Comparison of ENCODE assay signal across 24 cellular contexts in genomic region chr10:13724484-13724883, GRCh38.
DNase-seq lines count a peak whose midpoint lies in the region; ATAC-seq and TF ChIP-seq lines count a peak whose summit lies in the region.
"Had no signal": no experiment of that assay in that cellular context is flagged by ENCODE, and none has a peak within 500 bp of the region (broad histone marks: within the 10 kb centered on the region; RNA-seq: fewer than 3 reads in every experiment).

No MANE protein-coding gene starts in this region.

- TF ChIP-seq POLR2A in IMR-90 (IDR thresholded peaks at IDR 0.05; ENCODE audit: low read depth, low read length) (no peak), gastroesophageal sphincter (IDR thresholded peaks at IDR 0.05) (no peak)

- intact Hi-C loops in IMR-90 (cut with micrococcal nuclease) = no loop called here

- H3K9me1 ChIP-seq in IMR-90 (ENCODE audit: insufficient read depth, low read length) = peaks cover 10% of the 10 kb centered on the region

- H3K4ac ChIP-seq in IMR-90 (ENCODE audit: low read depth, low read length) (0 out of 2 replicates have a peak overlapping the region, but pooled peaks have one; percentile 9), trophoblast cell (ENCODE audit: low read depth, low read length) (no peak overlapping the region)

- H3K27me3 ChIP-seq in IMR-90 (ENCODE audit: control insufficient read depth, insufficient read depth, low read length) (no peaks in the 10 kb centered on the region), gastroesophageal sphincter (no peaks in the 10 kb centered on the region), trophoblast cell (ENCODE audit: insufficient read depth, low read length) (no peaks in the 10 kb centered on the region), HAP-1 (ENCODE audit: low read depth) (no peaks in the 10 kb centered on the region)
- H3K27me3 ChIP-seq: brain microvascular endothelial cell, transverse colon had no signal

- WGBS in IMR-90 (ENCODE audit: extremely low coverage in 2 of 2, insufficient read length in 1 of 2), 2 experiments = 97% methylated on average over 3 of the region's 10 CpGs; no CpG with 5 or more reads in 1 of the 2 experiments
- WGBS in gastroesophageal sphincter (ENCODE audit: low coverage in 1 of 2), 2 donors = 52 to 73% methylated on average over 3 to 5 of the region's 10 CpGs
- no CpG with 5 or more reads among the region's 10 CpGs for WGBS in trophoblast cell (ENCODE audit: extremely low coverage, insufficient coverage, insufficient read length)

- H3K36me3 ChIP-seq in IMR-90 (ENCODE audit: control insufficient read depth, insufficient read depth, low read length) (peaks cover 1% of the 10 kb centered on the region; the same call in 1 of the 2 replicates), gastroesophageal sphincter (peaks cover 0 to 32% of the 10 kb centered on the region in 2 donors), trophoblast cell (ENCODE audit: control insufficient read depth in 1 of 2, insufficient read depth in 2 of 2, low read length in 2 of 2) (peaks cover 0 to 2% of the 10 kb centered on the region in 2 experiments), HAP-1 (replicated peaks) (no peaks in the 10 kb centered on the region)
- H3K36me3 ChIP-seq: prostate gland, transverse colon had no signal

- no peak overlapping the region for H4K5ac ChIP-seq in IMR-90 (ENCODE audit: low read depth, low read length)

- H3K9me3 ChIP-seq in IMR-90 (ENCODE audit: control insufficient read depth, insufficient read depth, low read length) (no peaks in the 10 kb centered on the region), gastroesophageal sphincter (no peaks in the 10 kb centered on the region), trophoblast cell (ENCODE audit: insufficient read depth, low read depth, low read length) (no peaks in the 10 kb centered on the region), HAP-1 (no peaks in the 10 kb centered on the region)
- H3K9me3 ChIP-seq: prostate gland, transverse colon had no signal

- TF ChIP-seq CTCF in AG09319 (IDR thresholded peaks at IDR 0.05; ENCODE audit: low read depth, low read length) (no peak), IMR-90 (conservative IDR thresholded peaks at IDR 0.05; ENCODE audit: low read depth, low read length) (no peak), gastroesophageal sphincter (IDR thresholded peaks at IDR 0.05) (no peak)

- TF ChIP-seq EP300 in gastroesophageal sphincter (IDR thresholded peaks at IDR 0.05) = no peak

- H3K4me2 ChIP-seq in IMR-90 (ENCODE audit: low read depth, low read length) (no peak overlapping the region), trophoblast cell (ENCODE audit: low read length) (no peak overlapping the region)

- TF ChIP-seq RAD21 in IMR-90 (IDR thresholded peaks at IDR 0.05; ENCODE audit: low read length) = no peak

- DNase-seq in AG09319 (ENCODE audit: extremely low read depth, low read depth) = peak; percentile 90
- peak; percentile 92 for DNase-seq in IMR-90
- no peak for DNase-seq in trophoblast cell
- DNase-seq in retina = no peak
- no peak for DNase-seq in activated CD4-positive, alpha-beta T cell treated with anti-CD3 and anti-CD28 coated beads, Interleukin-2, amount 10 ng/mL, durations not matched to agents 7 days and 5 days
- no peak for DNase-seq in HAP-1 (ENCODE audit: low spot score in 2 of 2)
- DNase-seq: activated CD4-positive, alpha-beta memory T cell treated with anti-CD3 and anti-CD28 coated beads, Interleukin-2, amount 10 ng/mL, durations not matched to agents 7 days and 5 days; activated naive CD8-positive, alpha-beta T cell treated with anti-CD3 and anti-CD28 coated beads, Interleukin-2, amount 10 ng/mL, durations not matched to agents 7 days and 5 days; activated T-cell treated with anti-CD3 and anti-CD28 coated beads, Interleukin-2, amount 50 U/mL, for 48 hours; brain microvascular endothelial cell; COR-L47; Karpas-422; NCI-H1092; NCI-H2029 treated with DMSO at 0.1 percent for 48 hours; NCI-H446 treated with DMSO at 0.1 percent for 48 hours; nephron progenitor cell; stimulated activated naive CD4-positive, alpha-beta T cell; transverse colon had no signal

- H3K27ac ChIP-seq in IMR-90 (ENCODE audit: insufficient read depth, low read length) (peak overlapping the region; percentile 10; the same call in 1 of the 2 replicates), gastroesophageal sphincter (no peak overlapping the region), trophoblast cell (ENCODE audit: low read depth, low read length) (no peak overlapping the region)
- H3K27ac ChIP-seq: brain microvascular endothelial cell, epithelial cell of prostate, prostate gland, transverse colon had no signal

- peak overlapping the region; percentile 57 for H2BK12ac ChIP-seq in trophoblast cell (ENCODE audit: low read length)

- H3K4me1 Mint-ChIP-seq in activated CD4-positive, alpha-beta T cell treated with anti-CD3 and anti-CD28 coated beads, Interleukin-2, amount 10 ng/mL, durations not matched to agents 7 days and 5 days = peaks cover 3% of the 10 kb centered on the region
- H3K4me1 Mint-ChIP-seq: activated CD4-positive, alpha-beta memory T cell treated with anti-CD3 and anti-CD28 coated beads, Interleukin-2, amount 10 ng/mL, durations not matched to agents 7 days and 5 days; memory B cell had no signal

- H2AK5ac ChIP-seq in IMR-90 (ENCODE audit: low read depth, low read length) = no peak overlapping the region
- H2AK5ac ChIP-seq in trophoblast cell (ENCODE audit: low read length) = peak overlapping the region; percentile 9

- dilution Hi-C loops in IMR-90 (cut with HindIII; ENCODE audit: low sequenced_read_pairs, unreplicated experiment) = no loop called here

- no peak overlapping the region for H4K12ac ChIP-seq in trophoblast cell (ENCODE audit: low read depth, low read length)

- H3K4me1 ChIP-seq in IMR-90 (ENCODE audit: control insufficient read depth, insufficient read depth, low read length) = peaks cover 3% of the 10 kb centered on the region
- H3K4me1 ChIP-seq in gastroesophageal sphincter = peaks cover 0 to 8% (median 0%) of the 10 kb centered on the region in 3 donors
- peaks cover 4 to 11% of the 10 kb centered on the region in 2 experiments for H3K4me1 ChIP-seq in trophoblast cell (ENCODE audit: control insufficient read depth in 1 of 2, insufficient read depth in 2 of 2, low read length in 2 of 2)
- no peaks in the 10 kb centered on the region for H3K4me1 ChIP-seq in HAP-1

- ATAC-seq in IMR-90 (ENCODE audit: low read depth) (peak; percentile 79), gastroesophageal sphincter (peak; percentile 28), GM19351 (IDR thresholded peaks at IDR 0.05; ENCODE audit: unreplicated experiment) (no peak)

- H3K27ac Mint-ChIP-seq in activated CD4-positive, alpha-beta T cell treated with anti-CD3 and anti-CD28 coated beads, Interleukin-2, amount 10 ng/mL, durations not matched to agents 7 days and 5 days = no peak overlapping the region
- H3K27ac Mint-ChIP-seq: activated CD4-positive, alpha-beta memory T cell treated with anti-CD3 and anti-CD28 coated beads, Interleukin-2, amount 10 ng/mL, durations not matched to agents 7 days and 5 days; activated naive CD8-positive, alpha-beta T cell treated with anti-CD3 and anti-CD28 coated beads, Interleukin-2, amount 10 ng/mL, durations not matched to agents 7 days and 5 days; dendritic cell treated with granulocyte-macrophage colony-stimulating factor and Interleukin-4, amounts not matched to agents 40 ng/mL and 50 ng/mL, for 4 days; memory B cell had no signal

- no peaks in the 10 kb centered on the region for H4K20me1 ChIP-seq in IMR-90 (ENCODE audit: insufficient read depth, low read length)

- H3K18ac ChIP-seq in IMR-90 (ENCODE audit: low read depth, low read length) = 0 out of 2 replicates have a peak overlapping the region, but pooled peaks have one; percentile 1
- no peak overlapping the region for H3K18ac ChIP-seq in trophoblast cell (ENCODE audit: low read length)

- H3K56ac ChIP-seq in IMR-90 (ENCODE audit: extremely low read depth, insufficient read depth, low read length) = no peak overlapping the region

- no peaks in the 10 kb centered on the region for H3K36me3 Mint-ChIP-seq in activated CD4-positive, alpha-beta T cell treated with anti-CD3 and anti-CD28 coated beads, Interleukin-2, amount 10 ng/mL, durations not matched to agents 7 days and 5 days (ENCODE audit: low read depth)
- H3K36me3 Mint-ChIP-seq: activated naive CD8-positive, alpha-beta T cell treated with anti-CD3 and anti-CD28 coated beads, Interleukin-2, amount 10 ng/mL, durations not matched to agents 7 days and 5 days; memory B cell had no signal

- H3K79me2 ChIP-seq in trophoblast cell (ENCODE audit: control insufficient read depth, insufficient read depth, low read length, poor library complexity) = no peaks in the 10 kb centered on the region

- H4K91ac ChIP-seq in IMR-90 (ENCODE audit: insufficient read depth, low read depth, low read length) (no peak overlapping the region), trophoblast cell (ENCODE audit: low read depth, low read length) (no peak overlapping the region)

- H4K8ac ChIP-seq in IMR-90 (ENCODE audit: low read depth in 2 of 2, low read length in 2 of 2) = no peak overlapping the region
- H4K8ac ChIP-seq in trophoblast cell (ENCODE audit: low read depth, low read length) = no peak overlapping the region

- H3K9ac ChIP-seq in IMR-90 (ENCODE audit: low read depth, low read length) (no peak overlapping the region), trophoblast cell (ENCODE audit: low read length) (no peak overlapping the region)

- H3K14ac ChIP-seq in IMR-90 (replicated peaks; ENCODE audit: low read depth, low read length) (no peak overlapping the region), trophoblast cell (ENCODE audit: low read length) (no peak overlapping the region)

- H2BK120ac ChIP-seq in IMR-90 (ENCODE audit: low read depth, low read length) (no peak overlapping the region), trophoblast cell (ENCODE audit: insufficient read depth, low read length, poor library complexity) (no peak overlapping the region)

- in situ Hi-C loops in IMR-90 (cut with MboI; ENCODE audit: low sequenced_read_pairs) = no loop called here
- in situ Hi-C loops in HAP-1 (cut with MboI; ENCODE audit: low sequenced_read_pairs) = no loop called here

- H3K23ac ChIP-seq in IMR-90 (ENCODE audit: low read depth, low read length) (no peak overlapping the region), trophoblast cell (ENCODE audit: low read length) (no peak overlapping the region)

- no peaks in the 10 kb centered on the region for H3K27me3 Mint-ChIP-seq in activated CD4-positive, alpha-beta T cell treated with anti-CD3 and anti-CD28 coated beads, Interleukin-2, amount 10 ng/mL, durations not matched to agents 7 days and 5 days
- H3K27me3 Mint-ChIP-seq: activated naive CD8-positive, alpha-beta T cell treated with anti-CD3 and anti-CD28 coated beads, Interleukin-2, amount 10 ng/mL, durations not matched to agents 7 days and 5 days had no signal

- H2AK9ac ChIP-seq in IMR-90 (replicated peaks; ENCODE audit: low read depth, low read length, poor library complexity) = no peak overlapping the region

- H3K79me1 ChIP-seq in IMR-90 (ENCODE audit: low read depth in 1 of 2, low read length in 2 of 2) (peaks cover 0 to 6% of the 10 kb centered on the region in 2 experiments; a peak in 2 of 4 replicates), trophoblast cell (ENCODE audit: low read length) (peaks cover 13% of the 10 kb centered on the region)

- no peak overlapping the region for H2BK15ac ChIP-seq in IMR-90 (ENCODE audit: low read depth, low read length)

- H3K4me3 Mint-ChIP-seq in activated CD4-positive, alpha-beta T cell treated with anti-CD3 and anti-CD28 coated beads, Interleukin-2, amount 10 ng/mL, durations not matched to agents 7 days and 5 days = no peak overlapping the region
- H3K4me3 Mint-ChIP-seq: activated CD4-positive, alpha-beta memory T cell treated with anti-CD3 and anti-CD28 coated beads, Interleukin-2, amount 10 ng/mL, durations not matched to agents 7 days and 5 days; activated naive CD8-positive, alpha-beta T cell treated with anti-CD3 and anti-CD28 coated beads, Interleukin-2, amount 10 ng/mL, durations not matched to agents 7 days and 5 days; dendritic cell treated with granulocyte-macrophage colony-stimulating factor and Interleukin-4, amounts not matched to agents 40 ng/mL and 50 ng/mL, for 4 days; memory B cell; nephron progenitor cell had no signal

- H3K4me3 ChIP-seq in IMR-90 (ENCODE audit: insufficient read depth, low read depth, low read length) (no peak overlapping the region), gastroesophageal sphincter (no peak overlapping the region), trophoblast cell (ENCODE audit: low read depth, low read length) (no peak overlapping the region), HAP-1 (no peak overlapping the region)
- H3K4me3 ChIP-seq: prostate gland, transverse colon had no signal

- BruUV-seq in IMR-90 (replicated peaks; lab: Mats Ljungman, UMichigan) = no TSS peak

- H3K9me3 Mint-ChIP-seq in activated CD4-positive, alpha-beta T cell treated with anti-CD3 and anti-CD28 coated beads, Interleukin-2, amount 10 ng/mL, durations not matched to agents 7 days and 5 days = peaks cover 4% of the 10 kb centered on the region
- H3K9me3 Mint-ChIP-seq: activated CD4-positive, alpha-beta memory T cell treated with anti-CD3 and anti-CD28 coated beads, Interleukin-2, amount 10 ng/mL, durations not matched to agents 7 days and 5 days; activated naive CD8-positive, alpha-beta T cell treated with anti-CD3 and anti-CD28 coated beads, Interleukin-2, amount 10 ng/mL, durations not matched to agents 7 days and 5 days; dendritic cell treated with granulocyte-macrophage colony-stimulating factor and Interleukin-4, amounts not matched to agents 40 ng/mL and 50 ng/mL, for 4 days; nephron progenitor cell had no signal

- CTCF ChIA-PET in IMR-90 (lab: Yijun Ruan, JAX) = no interaction called here
- CTCF ChIA-PET in activated CD4-positive, alpha-beta T cell treated with anti-CD3 and anti-CD28 coated beads, Interleukin-2, amount 10 ng/mL, durations not matched to agents 7 days and 5 days (lab: Charles Lee) = no interaction called here

- H2AFZ ChIP-seq in IMR-90 (replicated peaks; ENCODE audit: low read length, poor library complexity) (no peak overlapping the region), trophoblast cell (ENCODE audit: insufficient read depth, low read length, poor library complexity) (no peak overlapping the region)

- POLR2A ChIA-PET in IMR-90 (lab: Charles Lee; ENCODE audit: unreplicated experiment) = no interaction called here
- POLR2A ChIA-PET in activated CD4-positive, alpha-beta T cell treated with anti-CD3 and anti-CD28 coated beads, Interleukin-2, amount 10 ng/mL, durations not matched to agents 7 days and 5 days (lab: Charles Lee) = no interaction called here

- no peak overlapping the region for H2BK20ac ChIP-seq in IMR-90 (ENCODE audit: low read depth, low read length)

- peak overlapping the region; percentile 17 for H2BK5ac ChIP-seq in IMR-90 (ENCODE audit: low read depth, low read length, poor library complexity, severe bottlenecking)
- H2BK5ac ChIP-seq in trophoblast cell (ENCODE audit: low read depth, low read length, poor library complexity) = no peak overlapping the region

Comparison
In these comparisons a context has a peak if more than half of its experiments do, and no peak if none do; other contexts are left out.
1. DNase-seq: peak in AG09319 (single experiment) and IMR-90 (single experiment); none in trophoblast cell (0 of 2), retina (single experiment), activated CD4-positive, alpha-beta T cell treated with anti-CD3 and anti-CD28 coated beads, Interleukin-2, amount 10 ng/mL, durations not matched to agents 7 days and 5 days (single experiment) and HAP-1 (0 of 2).